Comparison of ENCODE assay signal across 15 cellular contexts in the genomic region with DNA sequence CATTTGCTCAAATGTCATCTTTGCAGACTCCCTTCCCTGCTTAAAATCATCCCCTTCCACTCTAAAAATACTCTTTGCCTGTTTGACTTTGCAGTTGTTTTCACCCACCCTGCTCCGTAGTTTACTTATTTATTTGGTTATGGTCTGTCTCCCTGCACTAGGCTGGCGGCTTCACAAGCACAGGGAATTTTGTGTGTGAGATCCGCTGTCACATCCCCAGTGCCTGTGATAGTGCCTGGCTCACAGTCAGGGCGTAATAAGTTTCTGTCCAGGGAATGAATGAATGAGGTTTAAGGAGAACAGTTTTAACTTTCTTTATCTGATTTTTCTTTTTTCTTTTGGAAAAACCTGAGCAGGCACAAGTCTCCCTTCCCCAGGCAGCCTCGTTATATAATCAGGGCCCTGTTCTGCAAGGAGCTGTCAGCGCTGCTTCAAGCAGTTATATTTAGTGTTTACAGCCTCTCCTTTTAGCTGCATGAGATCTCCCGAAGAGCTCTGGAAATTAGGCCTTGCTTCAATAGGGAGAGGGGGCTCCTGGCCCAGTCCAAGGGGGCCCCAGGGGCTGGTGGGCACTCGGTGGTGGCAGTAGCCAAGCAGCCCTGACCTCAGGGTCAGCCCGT. TPM values are rescaled to one million over a fixed set of nuclear protein-coding genes. Genes with fewer than 3 reads are reported as not detected.
A peak's percentile ranks its signal among the peaks of the same experiment; 100 is the strongest.
DNase-seq lines count a peak whose midpoint lies in the region; ATAC-seq and TF ChIP-seq lines count a peak whose summit lies in the region.
"Had no signal": no experiment of that assay in that cellular context is flagged by ENCODE, and none has a peak within 500 bp of the region (broad histone marks: within the 10 kb centered on the region; RNA-seq: fewer than 3 reads in every experiment).

No MANE protein-coding gene starts in this region.

- no peaks in the 10 kb centered on the region for H3K9me3 ChIP-seq in cardiac muscle cell (ENCODE audit: low read depth)
- peaks cover 0 to 17% (median 0%) of the 10 kb centered on the region in 11 donors for H3K9me3 ChIP-seq in heart right ventricle
- H3K9me3 ChIP-seq in aorta (ENCODE audit: control insufficient read depth, low read length), result peaks cover 4% of the 10 kb centered on the region
- H3K9me3 ChIP-seq: HAP-1 had no signal

- ATAC-seq in heart right ventricle (peak in 5 of 8 donors; percentile 47 to 70 (median 51)), aorta (ENCODE audit: low FRiP score) (peak; percentile 27), HG03342 (IDR thresholded peaks at IDR 0.05; ENCODE audit: unreplicated experiment) (no peak)

- H3K36me3 ChIP-seq in cardiac muscle cell, result no peaks in the 10 kb centered on the region
- no peaks in the 10 kb centered on the region for H3K36me3 ChIP-seq in heart right ventricle
- no peaks in the 10 kb centered on the region for H3K36me3 ChIP-seq in aorta (ENCODE audit: control insufficient read depth in 1 of 2, insufficient read depth in 2 of 2, low read length in 1 of 2)
- H3K36me3 ChIP-seq: BLaER1 treated with 17β-estradiol and CSF1 and Interleukin-3, amounts not matched to agents 10 nM and 100 nM; HAP-1 had no signal

- no peak for TF ChIP-seq CTCF in cardiac muscle cell (IDR thresholded peaks at IDR 0.05; ENCODE audit: low read depth, low read length)
- no peak for TF ChIP-seq CTCF in heart right ventricle (IDR thresholded peaks at IDR 0.05)

- intact Hi-C loops in cardiac septum (cut with DNase I) (no loop called here), heart right ventricle (cut with DNase I) (no loop called here), aorta (cut with DNase I) (no loop called here)

- peak overlapping the region; percentile 47 for H3K27ac ChIP-seq in cardiac muscle cell
- H3K27ac ChIP-seq in heart right ventricle, result peak overlapping the region in 6 of 10 donors; percentile 44 to 81 (median 60)
- H3K27ac ChIP-seq in aorta (ENCODE audit: low read depth in 1 of 2, low read length in 2 of 2), result no peak overlapping the region
- H3K27ac ChIP-seq: BLaER1 treated with 17β-estradiol and CSF1 and Interleukin-3, amounts not matched to agents 10 nM and 100 nM; HL-60 had no signal

- no peaks in the 10 kb centered on the region for H3K27me3 ChIP-seq in cardiac muscle cell
- H3K27me3 ChIP-seq in heart right ventricle, result peaks cover 0 to 9% (median 8%) of the 10 kb centered on the region in 7 donors
- H3K27me3 ChIP-seq in aorta (ENCODE audit: control insufficient read depth in 1 of 2, insufficient read depth in 2 of 2, low read length in 1 of 2), result no peaks in the 10 kb centered on the region
- H3K27me3 ChIP-seq: BLaER1 treated with 17β-estradiol and CSF1 and Interleukin-3, amounts not matched to agents 10 nM and 100 nM had no signal

- H3K4me1 ChIP-seq in cardiac muscle cell (ENCODE audit: low read depth) (peaks cover 11% of the 10 kb centered on the region), heart right ventricle (peaks cover 0 to 21% (median 0%) of the 10 kb centered on the region in 9 donors), aorta (ENCODE audit: control insufficient read depth in 1 of 2, insufficient read depth in 2 of 2, low read length in 2 of 2) (no peaks in the 10 kb centered on the region)
- H3K4me1 ChIP-seq: HAP-1 had no signal

- DNase-seq in cardiac muscle cell (ENCODE audit: low read depth in 1 of 2, low spot score in 1 of 2), result peak in 1 of 2 donors; percentile 37
- no peak for DNase-seq in cardiac septum (ENCODE audit: low spot score)
- no peak for DNase-seq in heart right ventricle
- peak; percentile 23 for DNase-seq in occipital lobe (lab: John Stamatoyannopoulos, UW)
- no peak for DNase-seq in aorta
- no peak for DNase-seq in activated T-cell treated with anti-CD3 and anti-CD28 coated beads, Interleukin-2, amount 50 U/mL, for 48 hours
- DNase-seq in NCI-H1694 treated with DMSO at 0.1 percent for 48 hours (lab: John Stamatoyannopoulos, UW), result no peak
- DNase-seq: ACHN; CD4-positive, CD25-positive, alpha-beta regulatory T cell; DMS53; GF-D8 had no signal

- WGBS in heart right ventricle, 2 donors, result 50 to 54% methylated on average over 9 of the region's 9 CpGs
- 71% methylated on average over 9 of the region's 9 CpGs for WGBS in aorta, 2 donors

- H3K4me3 ChIP-seq in cardiac muscle cell, result no peak overlapping the region
- H3K4me3 ChIP-seq in heart right ventricle, result no peak overlapping the region
- no peak overlapping the region for H3K4me3 ChIP-seq in aorta (ENCODE audit: low read length in 2 of 2)
- H3K4me3 ChIP-seq: BLaER1 treated with 17β-estradiol and CSF1 and Interleukin-3, amounts not matched to agents 10 nM and 100 nM; HAP-1 had no signal

RNA-seq across cellular contexts. Expression of a gene that starts 13.8 kb away (rescaled TPM):
- total RNA-seq in cardiac muscle cell, result 2.4 and 2.9 TPM in 2 replicates
- 2.0 and 2.6 TPM in 2 replicates for polyA plus RNA-seq in cardiac muscle cell
- total RNA-seq in cardiac septum, result 0.08 TPM
- total RNA-seq in heart right ventricle, result 10 to 100 TPM in 1 of 10 donors, 1 to 10 TPM in 7, under 1 TPM in 2; 0.11 to 10.7 (median 2.6) TPM
- under 1 TPM; 0.13 to 0.37 TPM for polyA plus RNA-seq in heart right ventricle
- total RNA-seq in occipital lobe, result 102 TPM
- total RNA-seq in aorta, result 1 to 10 TPM; 2.9 to 3.9 TPM
- polyA plus RNA-seq in aorta, result under 1 TPM; 0.13 to 0.63 TPM
- total RNA-seq: CD4-positive, CD25-positive, alpha-beta regulatory T cell had no signal
- polyA plus RNA-seq: CD4-positive, CD25-positive, alpha-beta regulatory T cell had no signal

Comparison
In these comparisons a context has a peak if more than half of its experiments do, and no peak if none do; other contexts are left out.
1. H3K27ac ChIP-seq: peak in cardiac muscle cell (single experiment) and heart right ventricle (6 of 10); none in aorta (0 of 2).